8 cellular contexts compared by ENCODE assay signal in the genomic region with DNA sequence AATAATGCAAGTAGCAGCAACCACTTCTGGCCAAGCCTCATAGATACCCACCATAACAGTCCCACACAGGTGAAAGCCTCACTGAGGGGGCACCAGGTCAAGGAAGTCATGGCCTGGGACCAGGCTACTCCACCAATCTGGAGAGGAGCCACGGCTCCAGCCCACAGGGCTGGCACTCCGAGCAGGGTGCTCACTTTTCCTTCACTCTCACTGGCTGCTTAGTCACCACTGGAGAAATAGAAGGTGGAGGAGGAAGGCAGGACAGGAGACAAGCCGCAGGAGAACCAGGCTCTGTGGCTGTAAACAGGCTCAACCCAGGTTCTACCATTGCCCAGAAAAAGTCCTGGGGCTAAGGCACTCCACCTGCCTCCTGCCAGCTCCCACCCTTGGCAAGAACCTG. TPM values are rescaled to one million over a fixed set of nuclear protein-coding genes. Genes with fewer than 3 reads are reported as not detected.
DNase-seq lines count a peak whose midpoint lies in the region; ATAC-seq and TF ChIP-seq lines count a peak whose summit lies in the region.

No MANE protein-coding gene starts in this region.

- peak overlapping the region in 9 of 10 donors; percentile 74 to 100 (median 94) for H3K4me3 ChIP-seq in heart right ventricle
- peak overlapping the region; percentile 92 for H3K4me3 ChIP-seq in ascending aorta
- H3K4me3 ChIP-seq in liver (ENCODE audit: low read depth in 1 of 3, low read length in 3 of 3): peak overlapping the region in 2 of 3 donors; percentile 91 to 94
- peak overlapping the region; percentile 89 to 99 for H3K4me3 ChIP-seq in uterus

- TF ChIP-seq CTCF in heart right ventricle (IDR thresholded peaks at IDR 0.05) (no peak), ascending aorta (IDR thresholded peaks at IDR 0.05) (no peak), liver (IDR thresholded peaks at IDR 0.05; ENCODE audit: low read depth, low read length, missing input control) (no peak), uterus (IDR thresholded peaks at IDR 0.05) (no peak)

- H3K9ac ChIP-seq in liver (ENCODE audit: low read depth in 1 of 2, low read length in 2 of 2): peak overlapping the region; percentile 79 to 91

- no peaks in the 10 kb centered on the region for H3K9me3 ChIP-seq in heart right ventricle
- H3K9me3 ChIP-seq in ascending aorta: no peaks in the 10 kb centered on the region
- H3K9me3 ChIP-seq in liver (ENCODE audit: control insufficient read depth in 4 of 4, low read length in 3 of 4): no peaks in the 10 kb centered on the region
- no peaks in the 10 kb centered on the region for H3K9me3 ChIP-seq in uterus

- H3K4me1 ChIP-seq in heart right ventricle: peaks cover 13 to 29% (median 22%) of the 10 kb centered on the region in 9 donors
- H3K4me1 ChIP-seq in ascending aorta: peaks cover 15 to 19% of the 10 kb centered on the region in 2 donors
- H3K4me1 ChIP-seq in liver (ENCODE audit: control insufficient read depth in 4 of 4, insufficient read depth in 4 of 4, low read length in 3 of 4): peaks cover 4 to 16% (median 13%) of the 10 kb centered on the region in 4 donors
- peaks cover 0 to 12% of the 10 kb centered on the region in 2 donors for H3K4me1 ChIP-seq in uterus

- intact Hi-C loops in heart right ventricle (cut with DNase I) (no loop called here), left ventricle myocardium superior (cut with micrococcal nuclease) (no loop called here), ascending aorta (cut with DNase I) (no loop called here), uterus (cut with DNase I; ENCODE audit: low total_unique reads) (no loop called here)

- H3K27me3 ChIP-seq in heart right ventricle (no peaks in the 10 kb centered on the region), ascending aorta (no peaks in the 10 kb centered on the region), liver (ENCODE audit: control insufficient read depth in 4 of 4, insufficient read depth in 4 of 4, low read length in 3 of 4) (no peaks in the 10 kb centered on the region), uterus (no peaks in the 10 kb centered on the region)

- no peak for TF ChIP-seq POLR2A in uterus (IDR thresholded peaks at IDR 0.05)

- 46 to 50% methylated on average over 3 of the region's 3 CpGs for WGBS in heart right ventricle, 2 donors
- WGBS in liver: 74% methylated on average over 3 of the region's 3 CpGs

- H3K36me3 ChIP-seq in heart right ventricle (peaks cover 4 to 84% (median 75%) of the 10 kb centered on the region in 9 donors), ascending aorta (peaks cover 74% of the 10 kb centered on the region in 2 donors), liver (ENCODE audit: control insufficient read depth in 4 of 4, insufficient read depth in 3 of 4, low read depth in 1 of 4, low read length in 3 of 4) (peaks cover 20 to 66% (median 44%) of the 10 kb centered on the region in 4 donors), uterus (no peaks in the 10 kb centered on the region)

- TF ChIP-seq RAD21 in liver (IDR thresholded peaks at IDR 0.05): no peak

- DNase-seq in heart right ventricle: no peak
- no peak for DNase-seq in left ventricle myocardium superior
- DNase-seq in ascending aorta (ENCODE audit: low spot score in 2 of 2): no peak
- DNase-seq in uterus: no peak
- no peak for DNase-seq in NCI-H2107 treated with DMSO at 0.1 percent for 48 hours (lab: John Stamatoyannopoulos, UW; ENCODE audit: unreplicated experiment)
- no peak for DNase-seq in NCI-H510A (lab: John Stamatoyannopoulos, UW)

- H3K27ac ChIP-seq in heart right ventricle (peak overlapping the region; percentile 90 to 100 (median 98)), ascending aorta (peak overlapping the region; percentile 92 to 96), liver (ENCODE audit: low read depth in 1 of 2, low read length in 2 of 2) (no peak overlapping the region), uterus (peak overlapping the region in 1 of 2 donors; percentile 95)

- ATAC-seq in heart right ventricle: peak in 1 of 8 donors; percentile 3
- no peak for ATAC-seq in left ventricle myocardium superior
- ATAC-seq in GM19324 (IDR thresholded peaks at IDR 0.05; ENCODE audit: low FRiP score, unreplicated experiment): no peak

TF ChIP-seq in liver, 16 proteins besides CTCF, POLR2A, EP300 and RAD21 (continues in another document):
- TF ChIP-seq RXRA (IDR thresholded peaks at IDR 0.05) (no peak), HNF4G (IDR thresholded peaks at IDR 0.05) (no peak), REST (IDR thresholded peaks at IDR 0.05) (no peak), GABPA (IDR thresholded peaks at IDR 0.05 in 1 of 2, conservative IDR thresholded peaks at IDR 0.05 in 1 of 2) (no peak), FOXA1 (IDR thresholded peaks at IDR 0.05) (no peak), SP1 (IDR thresholded peaks at IDR 0.05) (no peak), ATF3 (IDR thresholded peaks at IDR 0.05) (no peak), NR2F2 (IDR thresholded peaks at IDR 0.05) (no peak), JUND (IDR thresholded peaks at IDR 0.05) (no peak), EGR1 (IDR thresholded peaks at IDR 0.05; ENCODE audit: low read depth in 2 of 2) (no peak), TAF1 (conservative IDR thresholded peaks at IDR 0.05) (no peak)
- TF ChIP-seq, protein P1, sequence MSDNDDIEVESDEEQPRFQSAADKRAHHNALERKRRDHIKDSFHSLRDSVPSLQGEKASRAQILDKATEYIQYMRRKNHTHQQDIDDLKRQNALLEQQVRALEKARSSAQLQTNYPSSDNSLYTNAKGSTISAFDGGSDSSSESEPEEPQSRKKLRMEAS (IDR thresholded peaks at IDR 0.05): no peak

RNA-seq across cellular contexts. Expression of gene USP19, which starts 1.2 kb away (rescaled TPM):
- total RNA-seq in heart right ventricle: 10 to 100 TPM; 47.5 to 78.1 (median 62.5) TPM
- polyA plus RNA-seq in heart right ventricle: 10 to 100 TPM; 18.1 to 20.2 TPM
- 64.6 TPM for total RNA-seq in left ventricle myocardium superior
- total RNA-seq in ascending aorta: 37.8 TPM
- total RNA-seq in liver: 10 to 100 TPM; 36.4 to 39.6 TPM
- polyA plus RNA-seq in liver: 10 to 100 TPM in 1 of 2 donors, 1 to 10 TPM in 1; 8.1 to 18.3 TPM
- total RNA-seq in uterus: 10 to 100 TPM; 21.5 to 66.6 (median 43.6) TPM

RNA-seq across cellular contexts. Expression of gene LAMB2, which starts 13.4 kb away (rescaled TPM):
- total RNA-seq in heart right ventricle: 100 to 1,000 TPM; 575 to 961 (median 776) TPM
- 1,000 to 10,000 TPM in 1 of 2 donors, 100 to 1,000 TPM in 1; 423 to 1,204 TPM for polyA plus RNA-seq in heart right ventricle
- total RNA-seq in left ventricle myocardium superior: 798 TPM
- total RNA-seq in ascending aorta: 1,772 TPM
- total RNA-seq in liver: 100 to 1,000 TPM; 134 TPM
- 100 to 1,000 TPM in 1 of 2 donors, 10 to 100 TPM in 1; 87.6 to 172 TPM for polyA plus RNA-seq in liver
- 100 to 1,000 TPM; 387 to 604 (median 509) TPM for total RNA-seq in uterus

RNA-seq across cellular contexts. Expression of gene QARS1, which starts 14.9 kb away (rescaled TPM):
- total RNA-seq in heart right ventricle: 100 to 1,000 TPM; 173 to 265 (median 206) TPM
- 100 to 1,000 TPM; 120 to 369 TPM for polyA plus RNA-seq in heart right ventricle
- total RNA-seq in left ventricle myocardium superior: 227 TPM
- total RNA-seq in ascending aorta: 588 TPM
- 100 to 1,000 TPM; 192 to 226 TPM for total RNA-seq in liver
- polyA plus RNA-seq in liver: 10 to 100 TPM; 58.0 to 97.5 TPM
- 100 to 1,000 TPM; 124 to 280 (median 161) TPM for total RNA-seq in uterus

RNA-seq across cellular contexts. Expression of gene QRICH1, which starts 25.6 kb away (rescaled TPM):
- total RNA-seq in heart right ventricle (10 to 100 TPM; 54.5 to 72.5 (median 58.7) TPM), left ventricle myocardium superior (61.9 TPM), ascending aorta (129 TPM), liver (10 to 100 TPM; 32.5 to 35.1 TPM), uterus (100 to 1,000 TPM in 2 of 4 donors, 10 to 100 TPM in 2; 69.0 to 140 (median 104) TPM)
- polyA plus RNA-seq in heart right ventricle (10 to 100 TPM; 21.1 to 34.2 TPM), liver (10 to 100 TPM; 17.3 to 19.0 TPM)

RNA-seq across cellular contexts. Expression of gene CCDC71, which starts 46.7 kb away (rescaled TPM):
- total RNA-seq in heart right ventricle (10 to 100 TPM; 10.4 to 16.9 (median 12.3) TPM), left ventricle myocardium superior (10.2 TPM), ascending aorta (31.6 TPM), liver (10 to 100 TPM in 1 of 2 donors, 1 to 10 TPM in 1; 6.1 to 10.4 TPM), uterus (10 to 100 TPM in 3 of 4 donors, 1 to 10 TPM in 1; 9.2 to 58.2 (median 31.3) TPM)
- polyA plus RNA-seq in heart right ventricle (10 to 100 TPM in 1 of 2 donors, 1 to 10 TPM in 1; 7.2 to 16.3 TPM), liver (10 to 100 TPM in 1 of 2 donors, 1 to 10 TPM in 1; 1.1 to 10.7 TPM)

Comparison
In these comparisons a context has a peak if more than half of its experiments do, and no peak if none do; other contexts are left out.
1. H3K27ac ChIP-seq: peak in heart right ventricle (10 of 10) and ascending aorta (2 of 2); none in liver (0 of 2).
2. Peak in every context shown above with its lines, with median percentiles within 50 percentile points of each other: H3K4me3 ChIP-seq.